ENCODE assay signal across 1 cellular context in the genomic region with DNA sequence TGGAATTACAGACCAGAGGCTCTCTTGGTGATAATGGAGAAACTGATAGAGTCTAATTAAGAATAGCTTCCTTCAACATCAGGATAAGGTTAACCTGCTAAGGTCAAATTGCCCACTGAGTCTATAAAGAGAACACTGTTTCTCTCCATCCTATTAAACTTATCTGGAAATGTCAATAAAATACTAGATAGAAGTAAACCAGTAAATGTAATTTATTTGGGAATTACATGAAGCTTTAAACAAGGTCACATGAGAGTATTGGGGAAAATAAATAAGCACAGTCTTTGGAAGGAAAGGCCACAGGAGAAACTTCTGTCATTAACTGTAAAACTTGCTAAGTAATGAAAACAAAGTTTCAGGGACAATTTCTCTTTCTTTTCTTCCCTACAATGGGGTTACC.
TF ChIP-seq lines count a peak whose summit lies in the region.

No MANE protein-coding gene starts in this region.

TF ChIP-seq in endothelial cell of umbilical vein, 7 proteins besides CTCF, POLR2A, EP300 and RAD21 (continued from another document):
- TF ChIP-seq, protein P1, sequence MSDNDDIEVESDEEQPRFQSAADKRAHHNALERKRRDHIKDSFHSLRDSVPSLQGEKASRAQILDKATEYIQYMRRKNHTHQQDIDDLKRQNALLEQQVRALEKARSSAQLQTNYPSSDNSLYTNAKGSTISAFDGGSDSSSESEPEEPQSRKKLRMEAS (IDR thresholded peaks at IDR 0.05; ENCODE audit: insufficient read depth, insufficient read length), result no peak
